Comparison of ENCODE assay signal across 11 cellular contexts in the genomic region with DNA sequence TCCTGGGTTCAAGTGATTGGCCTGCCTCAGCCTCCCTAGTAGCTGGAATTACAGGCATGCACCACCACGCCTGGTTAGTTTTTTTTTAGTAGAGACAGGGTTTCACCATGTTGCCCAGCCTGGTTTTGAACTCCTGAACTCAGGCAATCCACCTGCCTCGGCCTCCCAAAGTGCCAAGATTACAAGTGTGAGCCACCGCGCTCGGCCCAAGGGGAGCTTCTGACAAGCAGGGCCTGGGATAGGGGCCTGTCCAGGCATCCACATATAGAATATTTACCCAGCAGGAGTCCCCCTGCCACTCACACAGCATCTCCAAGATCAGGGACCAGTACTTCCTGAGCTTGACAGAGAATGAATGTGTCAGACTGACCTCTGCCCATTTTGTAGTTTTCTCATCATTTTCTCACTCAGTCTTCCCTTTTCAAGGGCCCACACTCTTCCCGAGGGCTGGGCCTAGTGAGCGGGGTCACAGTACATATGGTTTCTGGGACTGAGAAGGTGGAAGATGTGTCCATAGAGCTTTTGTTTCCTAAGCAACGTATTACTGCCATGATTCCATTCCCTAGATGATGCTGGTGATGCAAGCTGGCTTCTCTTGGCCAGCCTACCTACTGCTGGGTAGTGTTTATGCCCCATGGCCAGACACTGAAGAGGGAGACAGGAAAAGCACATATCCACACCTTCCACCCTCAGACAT. TPM values are rescaled to one million over a fixed set of nuclear protein-coding genes. Genes with fewer than 3 reads are reported as not detected.
DNase-seq lines count a peak whose midpoint lies in the region; ATAC-seq and TF ChIP-seq lines count a peak whose summit lies in the region.
"Had no signal": no experiment of that assay in that cellular context is flagged by ENCODE, and none has a peak within 500 bp of the region (broad histone marks: within the 10 kb centered on the region; RNA-seq: fewer than 3 reads in every experiment).

No MANE protein-coding gene starts in this region.

- no peaks in the 10 kb centered on the region for H3K27me3 ChIP-seq in DND-41 (ENCODE audit: insufficient read depth, low read length, poor library complexity)
- no peaks in the 10 kb centered on the region for H3K27me3 ChIP-seq in smooth muscle cell (ENCODE audit: low read depth)
- H3K27me3 ChIP-seq: ovary had no signal

- H3K4me1 Mint-ChIP-seq in activated T-helper 2 cell treated with anti-CD3 and anti-CD28 coated beads, Interferon-gamma antibody, Interleukin-2, Interleukin-4, amounts not matched to agents 10 μg/mL and 5 μg/mL and 100 μg/mL, durations not matched to agents 14 hours and 24 hours and 36 hours (ENCODE audit: low read depth) = peaks cover 38% of the 10 kb centered on the region
- peaks cover 75 to 78% of the 10 kb centered on the region in 2 donors for H3K4me1 Mint-ChIP-seq in natural killer cell treated with Interleukin-12 subunit alpha and Interleukin-12 subunit beta and Interleukin-15 and Interleukin-18, amount 100 ng/mL, for 72 hours (ENCODE audit: low read depth in 2 of 2)

- H3K27ac ChIP-seq in DND-41 (ENCODE audit: low read length) = peak overlapping the region; percentile 71
- peak overlapping the region; percentile 99 for H3K27ac ChIP-seq in KOPT-K1 (ENCODE audit: low read depth, low read length, poor library complexity, severe bottlenecking)
- H3K27ac ChIP-seq in smooth muscle cell (ENCODE audit: low read depth) = no peak overlapping the region
- H3K27ac ChIP-seq: ovary had no signal

- H3F3A ChIP-seq in smooth muscle cell (ENCODE audit: low read depth) = no peaks in the 10 kb centered on the region

- no peak overlapping the region for H3K4me3 ChIP-seq in DND-41 (ENCODE audit: low read depth in 1 of 2, low read length in 2 of 2)
- no peak overlapping the region for H3K4me3 ChIP-seq in smooth muscle cell
- H3K4me3 ChIP-seq: ovary had no signal

- peak; percentile 51 for DNase-seq in DND-41
- DNase-seq in activated T-helper 2 cell treated with anti-CD3 and anti-CD28 coated beads, Interferon-gamma antibody, Interleukin-2, Interleukin-4, amounts not matched to agents 10 μg/mL and 5 μg/mL and 100 μg/mL, durations not matched to agents 14 hours and 24 hours and 36 hours (ENCODE audit: low spot score) = no peak
- peak; percentile 55 for DNase-seq in natural killer cell treated with Interleukin-12 subunit alpha and Interleukin-12 subunit beta and Interleukin-15 and Interleukin-18, amount 100 ng/mL, for 72 hours (ENCODE audit: low spot score)
- DNase-seq in GM13976 (ENCODE audit: low spot score) = no peak
- no peak for DNase-seq in DMS53 (lab: John Stamatoyannopoulos, UW)
- DNase-seq in smooth muscle cell (lab: John Stamatoyannopoulos, UW; ENCODE audit: unreplicated experiment) = no peak
- DNase-seq: central memory CD4-positive, alpha-beta T cell; hypothalamus; PC-3 had no signal

- no peak overlapping the region for H3K9ac ChIP-seq in DND-41 (ENCODE audit: low read depth, low read length)
- H3K9ac ChIP-seq in smooth muscle cell (ENCODE audit: low read depth) = no peak overlapping the region

- H4K20me1 ChIP-seq in DND-41 (ENCODE audit: insufficient read depth, low read length) = peaks cover 29% of the 10 kb centered on the region
- no peaks in the 10 kb centered on the region for H4K20me1 ChIP-seq in smooth muscle cell (ENCODE audit: low read depth)

- peak; percentile 22 for ATAC-seq in DND-41 (ENCODE audit: insufficient read depth, low read depth)
- ATAC-seq in natural killer cell treated with Interleukin-12 subunit alpha and Interleukin-12 subunit beta and Interleukin-15 and Interleukin-18, amount 100 ng/mL, for 72 hours = peak in 1 of 2 donors; percentile 0

- H3K9me3 ChIP-seq in DND-41 (ENCODE audit: insufficient read depth, low read length, severe bottlenecking) (no peaks in the 10 kb centered on the region), KOPT-K1 (ENCODE audit: insufficient read depth, low read length, poor library complexity, severe bottlenecking) (no peaks in the 10 kb centered on the region), smooth muscle cell (replicated peaks; ENCODE audit: low read depth) (no peaks in the 10 kb centered on the region)
- H3K9me3 ChIP-seq: ovary had no signal

- H3K27ac Mint-ChIP-seq in activated T-helper 2 cell treated with anti-CD3 and anti-CD28 coated beads, Interferon-gamma antibody, Interleukin-2, Interleukin-4, amounts not matched to agents 10 μg/mL and 5 μg/mL and 100 μg/mL, durations not matched to agents 14 hours and 24 hours and 36 hours = peak overlapping the region; percentile 57
- H3K27ac Mint-ChIP-seq in natural killer cell treated with Interleukin-12 subunit alpha and Interleukin-12 subunit beta and Interleukin-15 and Interleukin-18, amount 100 ng/mL, for 72 hours = peak overlapping the region; percentile 90 to 97

- no peak overlapping the region for H3K4me3 Mint-ChIP-seq in activated T-helper 2 cell treated with anti-CD3 and anti-CD28 coated beads, Interferon-gamma antibody, Interleukin-2, Interleukin-4, amounts not matched to agents 10 μg/mL and 5 μg/mL and 100 μg/mL, durations not matched to agents 14 hours and 24 hours and 36 hours (ENCODE audit: low read depth)
- peak overlapping the region; percentile 26 for H3K4me3 Mint-ChIP-seq in natural killer cell treated with Interleukin-12 subunit alpha and Interleukin-12 subunit beta and Interleukin-15 and Interleukin-18, amount 100 ng/mL, for 72 hours

- WGBS in smooth muscle cell (ENCODE audit: low lambda C conversion rate) = 96% methylated on average over 8 of the region's 8 CpGs

- in situ Hi-C loops in GM13976 (cut with MboI; ENCODE audit: low sequenced_read_pairs, unreplicated experiment) = no loop called here

- peaks cover 26% of the 10 kb centered on the region for H3K4me1 ChIP-seq in DND-41 (ENCODE audit: insufficient read depth, low read length)
- H3K4me1 ChIP-seq in smooth muscle cell (ENCODE audit: low read depth) = no peaks in the 10 kb centered on the region

- H3K4me2 ChIP-seq in DND-41 (ENCODE audit: insufficient read depth, low read length) (no peak overlapping the region), smooth muscle cell (no peak overlapping the region)

- H3K36me3 Mint-ChIP-seq in activated T-helper 2 cell treated with anti-CD3 and anti-CD28 coated beads, Interferon-gamma antibody, Interleukin-2, Interleukin-4, amounts not matched to agents 10 μg/mL and 5 μg/mL and 100 μg/mL, durations not matched to agents 14 hours and 24 hours and 36 hours (ENCODE audit: low read depth) = peaks cover 46% of the 10 kb centered on the region
- peaks cover 19% of the 10 kb centered on the region for H3K36me3 Mint-ChIP-seq in natural killer cell treated with Interleukin-12 subunit alpha and Interleukin-12 subunit beta and Interleukin-15 and Interleukin-18, amount 100 ng/mL, for 72 hours

- no peaks in the 10 kb centered on the region for H3K9me3 Mint-ChIP-seq in activated T-helper 2 cell treated with anti-CD3 and anti-CD28 coated beads, Interferon-gamma antibody, Interleukin-2, Interleukin-4, amounts not matched to agents 10 μg/mL and 5 μg/mL and 100 μg/mL, durations not matched to agents 14 hours and 24 hours and 36 hours
- H3K9me3 Mint-ChIP-seq in natural killer cell treated with Interleukin-12 subunit alpha and Interleukin-12 subunit beta and Interleukin-15 and Interleukin-18, amount 100 ng/mL, for 72 hours = no peaks in the 10 kb centered on the region

- no peak for TF ChIP-seq CTCF in DND-41 (IDR thresholded peaks at IDR 0.05; ENCODE audit: borderline replicate concordance, extremely low read depth, low read length, poor library complexity, severe bottlenecking)
- TF ChIP-seq CTCF in GM13976 (IDR thresholded peaks at IDR 0.05; ENCODE audit: borderline replicate concordance, control extremely low read depth, extremely low read depth, insufficient read depth, missing control alignments) = no peak
- TF ChIP-seq CTCF in smooth muscle cell (IDR thresholded peaks at IDR 0.05; ENCODE audit: borderline replicate concordance, insufficient read depth, poor library complexity, severe bottlenecking) = no peak

- H2AFZ ChIP-seq in DND-41 (ENCODE audit: low read depth, low read length) (no peak overlapping the region), smooth muscle cell (ENCODE audit: low read depth) (no peak overlapping the region)

- intact Hi-C loops in activated T-helper 2 cell treated with anti-CD3 and anti-CD28 coated beads, Interferon-gamma antibody, Interleukin-2, Interleukin-4, amounts not matched to agents 10 μg/mL and 5 μg/mL and 100 μg/mL, durations not matched to agents 14 hours and 24 hours and 36 hours (cut with micrococcal nuclease) = no loop called here

- no peaks in the 10 kb centered on the region for H3K27me3 Mint-ChIP-seq in activated T-helper 2 cell treated with anti-CD3 and anti-CD28 coated beads, Interferon-gamma antibody, Interleukin-2, Interleukin-4, amounts not matched to agents 10 μg/mL and 5 μg/mL and 100 μg/mL, durations not matched to agents 14 hours and 24 hours and 36 hours (ENCODE audit: low read depth)
- no peaks in the 10 kb centered on the region for H3K27me3 Mint-ChIP-seq in natural killer cell treated with Interleukin-12 subunit alpha and Interleukin-12 subunit beta and Interleukin-15 and Interleukin-18, amount 100 ng/mL, for 72 hours

- H3K36me3 ChIP-seq in DND-41 (ENCODE audit: insufficient read depth, low read length) = peaks cover 60% of the 10 kb centered on the region
- peaks cover 61% of the 10 kb centered on the region for H3K36me3 ChIP-seq in KOPT-K1 (ENCODE audit: insufficient read depth, low read length)
- no peaks in the 10 kb centered on the region for H3K36me3 ChIP-seq in smooth muscle cell (ENCODE audit: low read depth)
- H3K36me3 ChIP-seq: ovary had no signal

- peaks cover 76% of the 10 kb centered on the region for H3K79me2 ChIP-seq in DND-41 (ENCODE audit: insufficient read depth, low read length)
- H3K79me2 ChIP-seq in smooth muscle cell (ENCODE audit: low read depth) = no peaks in the 10 kb centered on the region

RNA-seq across cellular contexts. Expression of a gene that starts 9.9 kb away (rescaled TPM):
- total RNA-seq in activated T-helper 2 cell treated with anti-CD3 and anti-CD28 coated beads, Interferon-gamma antibody, Interleukin-2, Interleukin-4, amounts not matched to agents 10 μg/mL and 5 μg/mL and 100 μg/mL, durations not matched to agents 14 hours and 24 hours and 36 hours = 155 TPM in 2 replicates
- 100 to 1,000 TPM; 351 to 512 TPM for total RNA-seq in natural killer cell treated with Interleukin-12 subunit alpha and Interleukin-12 subunit beta and Interleukin-15 and Interleukin-18, amount 100 ng/mL, for 72 hours
- 15.7 and 18.0 TPM in 2 replicates for total RNA-seq in smooth muscle cell
- 19.1 and 25.5 TPM in 2 replicates for polyA plus RNA-seq in smooth muscle cell

Comparison
In these comparisons a context has a peak if more than half of its experiments do, and no peak if none do; other contexts are left out.
1. DNase-seq: peak in DND-41 (single experiment) and natural killer cell treated with Interleukin-12 subunit alpha and Interleukin-12 subunit beta and Interleukin-15 and Interleukin-18, amount 100 ng/mL, for 72 hours (single experiment); none in activated T-helper 2 cell treated with anti-CD3 and anti-CD28 coated beads, Interferon-gamma antibody, Interleukin-2, Interleukin-4, amounts not matched to agents 10 μg/mL and 5 μg/mL and 100 μg/mL, durations not matched to agents 14 hours and 24 hours and 36 hours (single experiment), GM13976 (single experiment), DMS53 (single experiment) and smooth muscle cell (single experiment).